15 cellular contexts compared by ENCODE assay signal in the genomic region with DNA sequence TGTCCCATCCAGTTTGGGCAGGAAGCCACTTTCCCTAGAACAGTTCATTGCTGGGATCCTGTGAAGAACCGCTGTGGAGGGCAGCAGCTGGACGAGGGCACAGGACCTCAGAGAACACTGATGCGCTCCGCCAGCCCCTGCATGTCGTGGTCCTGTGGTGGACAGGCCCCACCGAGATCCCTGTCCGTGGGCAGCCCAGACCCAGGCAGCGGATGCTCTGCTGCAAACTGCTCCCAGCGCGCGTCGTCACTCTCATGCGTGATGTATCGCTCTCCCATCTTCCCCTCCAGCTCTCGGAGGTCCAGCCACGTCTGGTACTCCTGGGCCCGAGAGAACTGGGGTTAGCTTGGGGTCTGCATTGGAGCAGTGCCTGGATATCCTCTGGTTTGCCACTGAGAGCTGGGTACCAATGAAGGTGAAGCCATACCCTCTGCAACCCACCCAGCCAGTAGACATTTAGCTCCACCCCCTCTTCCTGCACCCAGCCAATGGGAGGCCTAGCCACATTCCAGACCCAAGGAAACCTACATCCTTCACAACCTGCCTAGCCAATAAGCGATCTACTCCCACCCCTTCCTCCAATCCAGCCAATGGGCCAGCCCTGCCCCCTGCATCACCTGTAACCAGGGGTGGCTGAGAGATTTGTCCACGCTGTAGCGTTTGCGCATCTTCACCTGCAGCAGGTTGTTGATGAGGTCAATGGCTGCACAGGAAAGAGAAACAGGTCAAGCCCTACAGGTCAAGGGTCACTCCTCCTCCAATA. TPM values are rescaled to one million over a fixed set of nuclear protein-coding genes. Genes with fewer than 3 reads are reported as not detected.
DNase-seq lines count a peak whose midpoint lies in the region; ATAC-seq, FAIRE-seq and TF ChIP-seq lines count a peak whose summit lies in the region.
"Had no signal": no experiment of that assay in that cellular context is flagged by ENCODE, and none has a peak within 500 bp of the region (broad histone marks: within the 10 kb centered on the region; RNA-seq: fewer than 3 reads in every experiment).

No MANE protein-coding gene starts in this region.

- no peak overlapping the region for H2BK15ac ChIP-seq in mesendoderm (replicated peaks; ENCODE audit: low read depth)

- no peak overlapping the region for H4K5ac ChIP-seq in mesendoderm (ENCODE audit: low read length)

- DNase-seq in DMS53 (lab: John Stamatoyannopoulos, UW) (peak; percentile 58), DMS53 treated with DMSO at 0.1 percent for 48 hours (lab: John Stamatoyannopoulos, UW; ENCODE audit: unreplicated experiment) (no peak), body of pancreas (no peak), mesendoderm (peak; percentile 87), GM12891 (ENCODE audit: insufficient read length, low spot score) (no peak), amniotic stem cell (lab: John Stamatoyannopoulos, UW) (no peak), posterior cingulate gyrus (no peak)
- peak; percentile 51 for DNase-seq in Jurkat, Clone E6-1 (ENCODE audit: low read depth, low spot score)
- DNase-seq: activated CD4-positive, alpha-beta T cell treated with anti-CD3 and anti-CD28 coated beads for 4 hours; activated naive CD8-positive, alpha-beta T cell treated with anti-CD3 and anti-CD28 coated beads, Interleukin-2, amount 10 ng/mL, durations not matched to agents 7 days and 5 days; PC-9; sigmoid colon had no signal

- TF ChIP-seq POLR2A in body of pancreas (IDR thresholded peaks at IDR 0.05) (no peak), GM12891 (IDR thresholded peaks at IDR 0.05; ENCODE audit: low read depth, low read length) (no peak)

- no peak overlapping the region for H2BK120ac ChIP-seq in mesendoderm (ENCODE audit: low read depth, low read length)

- no peak overlapping the region for H2AK5ac ChIP-seq in mesendoderm (ENCODE audit: low read length)

- peaks cover 8 to 19% of the 10 kb centered on the region in 2 donors for H3K36me3 ChIP-seq in body of pancreas (replicated peaks in 1 of 2; ENCODE audit: insufficient read depth in 1 of 2, low read depth in 2 of 2)
- H3K36me3 ChIP-seq in mesendoderm (ENCODE audit: control insufficient read depth, insufficient read depth, low read length) = peaks cover 9% of the 10 kb centered on the region

- no peak overlapping the region for H3K18ac ChIP-seq in mesendoderm (ENCODE audit: low read length)

- ATAC-seq in body of pancreas = peak; percentile 22
- ATAC-seq: left lobe of liver had no signal

- no peak for TF ChIP-seq CTCF in body of pancreas (IDR thresholded peaks at IDR 0.05)

- H3K79me2 ChIP-seq in mesendoderm (ENCODE audit: control insufficient read depth, insufficient read depth, low read length) = no peaks in the 10 kb centered on the region

- no peak overlapping the region for H3K4me3 ChIP-seq in Jurkat, Clone E6-1 (ENCODE audit: low read length)
- H3K4me3 ChIP-seq in body of pancreas (no peak overlapping the region), mesendoderm (ENCODE audit: low read length) (no peak overlapping the region)
- H3K4me3 ChIP-seq: PC-9, sigmoid colon had no signal

- H3K4ac ChIP-seq in mesendoderm (ENCODE audit: low read depth, low read length) = no peak overlapping the region

- H3K79me1 ChIP-seq in mesendoderm (ENCODE audit: low read length) = no peaks in the 10 kb centered on the region

- H3K23ac ChIP-seq in mesendoderm (ENCODE audit: low read length) = no peak overlapping the region

- 88 to 95% methylated on average over 11 to 21 of the region's 21 CpGs for WGBS in body of pancreas, 2 donors
- no CpG with 5 or more reads among the region's 21 CpGs for WGBS in mesendoderm (ENCODE audit: extremely low coverage, insufficient coverage, low lambda C conversion rate)

- H3K9me3 ChIP-seq in body of pancreas = no peaks in the 10 kb centered on the region
- H3K9me3 ChIP-seq: sigmoid colon had no signal

- intact Hi-C loops in body of pancreas (cut with DNase I) (no loop called here), posterior cingulate gyrus (cut with DNase I) (no loop called here)

- no peaks in the 10 kb centered on the region for H3K27me3 ChIP-seq in body of pancreas
- no peaks in the 10 kb centered on the region for H3K27me3 ChIP-seq in mesendoderm (ENCODE audit: insufficient read depth, low read length, poor library complexity)
- H3K27me3 ChIP-seq: sigmoid colon had no signal

- H3K4me1 ChIP-seq in body of pancreas (no peaks in the 10 kb centered on the region), mesendoderm (ENCODE audit: control insufficient read depth, low read depth, low read length) (no peaks in the 10 kb centered on the region)
- H3K4me1 ChIP-seq: sigmoid colon had no signal

- H3K4me2 ChIP-seq in mesendoderm (ENCODE audit: low read length) = no peak overlapping the region
- H3K4me2 ChIP-seq: PC-9 had no signal

- no peak overlapping the region for H2BK5ac ChIP-seq in mesendoderm (ENCODE audit: low read length)

- no peak overlapping the region for H4K8ac ChIP-seq in mesendoderm (ENCODE audit: low read depth, low read length)

- H3K27ac ChIP-seq in body of pancreas (no peak overlapping the region), mesendoderm (ENCODE audit: low read depth, low read length) (no peak overlapping the region)
- H3K27ac ChIP-seq: 22Rv1, PC-9, sigmoid colon had no signal

- no peak overlapping the region for H3K56ac ChIP-seq in mesendoderm (ENCODE audit: low read length)

- no peak for FAIRE-seq in GM12891 (lab: Jason Lieb, UNC)
- FAIRE-seq: endometrium had no signal

- H3K9ac ChIP-seq in mesendoderm (ENCODE audit: low read length) = no peak overlapping the region

TF ChIP-seq in GM12891, 5 proteins besides CTCF, POLR2A, EP300 and RAD21:
- TF ChIP-seq PAX5 (IDR thresholded peaks at IDR 0.05; ENCODE audit: insufficient read depth, low read length, severe bottlenecking) (no peak), POLR2AphosphoS5 (IDR thresholded peaks at IDR 0.05; ENCODE audit: low read depth, low read length) (no peak), SPI1 (IDR thresholded peaks at IDR 0.05; ENCODE audit: low read depth, low read length) (no peak), POU2F2 (IDR thresholded peaks at IDR 0.05; ENCODE audit: low read depth, low read length) (no peak), TAF1 (IDR thresholded peaks at IDR 0.05; ENCODE audit: low read depth, low read length) (no peak)

RNA-seq across cellular contexts. Expression of a gene that starts 13.6 kb away (rescaled TPM):
- 0.77 TPM for polyA plus RNA-seq in Jurkat, Clone E6-1 (2012; ENCODE audit: insufficient read depth, insufficient read length)
- total RNA-seq in body of pancreas = 1 to 10 TPM in 1 of 2 donors, under 1 TPM in 1; 0.99 to 4.4 TPM
- polyA plus RNA-seq in mesendoderm (2013, experiment 1 of 2) = 0.41 TPM
- 0.42 TPM for polyA plus RNA-seq in mesendoderm (2013, experiment 2 of 2)
- 1.7 TPM for polyA plus RNA-seq in GM12891 (2012; ENCODE audit: low read depth, missing spikeins)

RNA-seq across cellular contexts. Expression of a gene that starts 38.6 kb away (rescaled TPM):
- polyA plus RNA-seq in Jurkat, Clone E6-1 (2012; ENCODE audit: insufficient read depth, insufficient read length) = not detected
- not detected for total RNA-seq in body of pancreas
- not detected for polyA plus RNA-seq in mesendoderm (2013, experiment 1 of 2)
- 1.2 TPM for polyA plus RNA-seq in mesendoderm (2013, experiment 2 of 2)
- polyA plus RNA-seq in GM12891 (2012; ENCODE audit: low read depth, missing spikeins) = 3.2 TPM
- total RNA-seq: left lobe of liver, PC-9, sigmoid colon had no signal
- polyA plus RNA-seq: sigmoid colon had no signal

RNA-seq across cellular contexts. Expression of a gene that starts 42.3 kb away (rescaled TPM):
- polyA plus RNA-seq in Jurkat, Clone E6-1 (2012; ENCODE audit: insufficient read depth, insufficient read length) = 61.6 TPM
- total RNA-seq in body of pancreas = 10 to 100 TPM; 18.9 to 58.3 TPM
- polyA plus RNA-seq in mesendoderm (2013, experiment 1 of 2) = 31.9 TPM
- 37.0 TPM for polyA plus RNA-seq in mesendoderm (2013, experiment 2 of 2)
- 48.0 TPM for polyA plus RNA-seq in GM12891 (2012; ENCODE audit: low read depth, missing spikeins)

RNA-seq across cellular contexts. Expression of a gene that starts 49.7 kb away (rescaled TPM):
- polyA plus RNA-seq in Jurkat, Clone E6-1 (2012; ENCODE audit: insufficient read depth, insufficient read length) = 0.85 TPM
- 1 to 10 TPM; 5.3 to 9.6 TPM for total RNA-seq in body of pancreas
- polyA plus RNA-seq in mesendoderm (2013, experiment 1 of 2) = not detected
- not detected for polyA plus RNA-seq in mesendoderm (2013, experiment 2 of 2)
- 12.3 TPM for polyA plus RNA-seq in GM12891 (2012; ENCODE audit: low read depth, missing spikeins)

Comparison
In these comparisons a context has a peak if more than half of its experiments do, and no peak if none do; other contexts are left out.
1. DNase-seq: peak in DMS53 (single experiment), Jurkat, Clone E6-1 (single experiment) and mesendoderm (single experiment); none in DMS53 treated with DMSO at 0.1 percent for 48 hours (single experiment), body of pancreas (0 of 4), GM12891 (single experiment), amniotic stem cell (single experiment) and posterior cingulate gyrus (0 of 10).